ENCODE assay signal across 8 cellular contexts in the genomic region with DNA sequence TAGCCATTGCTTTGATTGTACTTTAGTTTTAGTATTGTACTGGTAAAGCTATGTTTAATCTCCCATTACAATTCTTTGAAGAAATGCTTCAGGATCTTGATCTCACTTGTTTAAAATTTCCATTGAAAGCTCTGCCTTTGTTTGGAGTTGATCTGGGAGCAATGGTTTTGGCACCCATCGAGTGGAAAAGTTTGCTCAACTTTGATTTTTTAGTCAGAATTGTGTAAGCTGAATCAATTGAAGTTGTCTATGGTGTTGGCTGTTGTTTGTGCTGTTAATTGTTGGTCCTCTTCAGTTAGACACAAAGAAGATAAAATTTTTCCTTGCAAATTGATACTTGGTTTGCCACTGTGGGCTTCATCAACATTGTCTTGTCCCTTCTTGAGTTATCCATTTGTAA.
"Had no signal": no experiment of that assay in that cellular context is flagged by ENCODE, and none has a peak within 500 bp of the region (broad histone marks: within the 10 kb centered on the region; RNA-seq: fewer than 3 reads in every experiment).

No MANE protein-coding gene starts in this region.

- DNase-seq: GM23248, H9, HCEC 1CT, KG1 had no signal

- H3K9ac ChIP-seq: GM23248 had no signal

- H3K4me3 Mint-ChIP-seq: H9 had no signal

- H3K4me1 Mint-ChIP-seq: H9, IgD-negative memory B cell had no signal

- FAIRE-seq: H1, H54, HTR-8/SVneo had no signal

- H3K9me3 Mint-ChIP-seq: H9, IgD-negative memory B cell had no signal

- H3K27ac ChIP-seq: GM23248 had no signal

- H3K27me3 Mint-ChIP-seq: IgD-negative memory B cell had no signal

- H3K4me3 ChIP-seq: GM23248 had no signal

- H2AFZ ChIP-seq: GM23248 had no signal

- H3K27ac Mint-ChIP-seq: IgD-negative memory B cell had no signal
